Comparison of ENCODE assay signal across 21 cellular contexts in the genomic region with DNA sequence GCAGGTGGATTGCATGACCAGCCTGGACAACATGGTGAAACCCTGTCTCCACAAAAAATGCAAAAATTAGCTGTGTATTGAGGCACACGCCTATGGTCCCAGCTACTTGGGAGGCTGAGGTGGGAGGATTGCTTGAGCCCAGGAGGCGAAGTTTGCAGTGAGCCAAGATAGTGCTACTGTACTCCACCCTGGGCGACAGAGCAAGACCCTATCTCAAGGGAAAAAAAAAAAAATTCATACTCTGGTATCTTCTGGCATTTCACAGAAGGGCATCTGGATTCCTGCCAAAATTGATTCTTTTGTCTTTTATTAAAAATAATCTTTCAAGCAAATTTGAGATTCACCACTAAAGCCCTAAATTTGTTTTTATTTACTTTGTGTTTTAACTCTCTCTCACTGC. TPM values are rescaled to one million over a fixed set of nuclear protein-coding genes. Genes with fewer than 3 reads are reported as not detected.
DNase-seq lines count a peak whose midpoint lies in the region; ATAC-seq and TF ChIP-seq lines count a peak whose summit lies in the region.
"Had no signal": no experiment of that assay in that cellular context is flagged by ENCODE, and none has a peak within 500 bp of the region (broad histone marks: within the 10 kb centered on the region; RNA-seq: fewer than 3 reads in every experiment).

No MANE protein-coding gene starts in this region.

- H3K4me2 ChIP-seq in H9 (ENCODE audit: insufficient read depth, insufficient read length, low read length) (no peak overlapping the region), trophoblast cell (ENCODE audit: low read length) (no peak overlapping the region)

- no peak overlapping the region for H2BK120ac ChIP-seq in H9 (ENCODE audit: low read depth, low read length, poor library complexity, severe bottlenecking)
- no peak overlapping the region for H2BK120ac ChIP-seq in trophoblast cell (ENCODE audit: insufficient read depth, low read length, poor library complexity)

- H4K91ac ChIP-seq in H9 (ENCODE audit: insufficient read length, low read depth, low read length) (no peak overlapping the region), trophoblast cell (ENCODE audit: low read depth, low read length) (no peak overlapping the region)

- TF ChIP-seq CTCF in A673 (conservative IDR thresholded peaks at IDR 0.05; ENCODE audit: low read depth, low read length): no peak
- TF ChIP-seq CTCF in H9 (conservative IDR thresholded peaks at IDR 0.05): no peak
- TF ChIP-seq CTCF in endodermal cell (conservative IDR thresholded peaks at IDR 0.05): no peak
- no peak for TF ChIP-seq CTCF in suprapubic skin (IDR thresholded peaks at IDR 0.05)
- TF ChIP-seq CTCF in GM20000 (IDR thresholded peaks at IDR 0.05; ENCODE audit: extremely low read depth, missing control alignments): no peak

- no peaks in the 10 kb centered on the region for H3K27me3 Mint-ChIP-seq in H9 (ENCODE audit: low read depth)
- H3K27me3 Mint-ChIP-seq in endodermal cell (ENCODE audit: insufficient read depth): no peaks in the 10 kb centered on the region
- H3K27me3 Mint-ChIP-seq: activated CD4-positive, alpha-beta T cell treated with anti-CD3 and anti-CD28 coated beads, Interleukin-2, amount 10 ng/mL, durations not matched to agents 24 days and 14 days; activated naive CD8-positive, alpha-beta T cell treated with anti-CD3 and anti-CD28 coated beads for 36 hours had no signal

- TF ChIP-seq EP300 in suprapubic skin (IDR thresholded peaks at IDR 0.05): no peak

- H3K23ac ChIP-seq in H9 (ENCODE audit: insufficient read length, low read depth, low read length): no peak overlapping the region
- no peak overlapping the region for H3K23ac ChIP-seq in trophoblast cell (ENCODE audit: low read length)

- no CpG with 5 or more reads among the region's 3 CpGs for WGBS in H9 (ENCODE audit: extremely low coverage, insufficient read length, low lambda C conversion rate)
- 98 to 100% methylated on average over 1 to 3 of the region's 3 CpGs for WGBS in endodermal cell (ENCODE audit: insufficient coverage in 1 of 2, insufficient read length in 1 of 2), 2 experiments
- no CpG with 5 or more reads among the region's 3 CpGs for WGBS in trophoblast cell (ENCODE audit: extremely low coverage, insufficient coverage, insufficient read length)
- WGBS in suprapubic skin: 72% methylated on average over 3 of the region's 3 CpGs

- intact Hi-C loops in A673 (cut with micrococcal nuclease; ENCODE audit: unreplicated experiment): no loop called here

- POLR2A ChIA-PET in A673 (lab: Charles Lee; ENCODE audit: low non-redundant PET): interaction anchor here (0.8 kb wide), 1 partner anchor 12 kb away, joined by 5 read pairs; no protein-coding TSS in a partner anchor

- H3K23me2 ChIP-seq in H9 (ENCODE audit: insufficient read length, low read depth, low read length, poor library complexity, severe bottlenecking): no peaks in the 10 kb centered on the region

- H2AFZ ChIP-seq in H9 (ENCODE audit: low read length) (no peak overlapping the region), trophoblast cell (ENCODE audit: insufficient read depth, low read length, poor library complexity) (no peak overlapping the region)

- H3K27ac ChIP-seq in A673 (ENCODE audit: low read depth, low read length, poor library complexity, severe bottlenecking): peak overlapping the region; percentile 70
- H3K27ac ChIP-seq in H9 (ENCODE audit: insufficient read length, low read depth, low read length): no peak overlapping the region
- H3K27ac ChIP-seq in endodermal cell (ENCODE audit: low read depth, low read length): no peak overlapping the region
- H3K27ac ChIP-seq in trophoblast cell (ENCODE audit: low read depth, low read length): no peak overlapping the region
- H3K27ac ChIP-seq in suprapubic skin: no peak overlapping the region
- H3K27ac ChIP-seq: colonic mucosa had no signal

- CTCF ChIA-PET in A673 (lab: Charles Lee): no interaction called here

- no peak overlapping the region for H4K5ac ChIP-seq in H9 (ENCODE audit: insufficient read length, low read depth, low read length)

- no peak overlapping the region for H3K4ac ChIP-seq in H9 (ENCODE audit: low read depth, low read length)
- peak overlapping the region; percentile 43 for H3K4ac ChIP-seq in trophoblast cell (ENCODE audit: low read depth, low read length)

- no peak for TF ChIP-seq POLR2A in suprapubic skin (IDR thresholded peaks at IDR 0.05)

- H2BK15ac ChIP-seq in H9 (ENCODE audit: low read depth, low read length): no peak overlapping the region

- no TSS peak for BruUV-seq in A673 (replicated peaks; lab: Mats Ljungman, UMichigan)

- H2BK12ac ChIP-seq in H9 (ENCODE audit: insufficient read length, low read depth, low read length) (no peak overlapping the region), trophoblast cell (ENCODE audit: low read length) (no peak overlapping the region)

- H3K4me3 ChIP-seq in A673 (ENCODE audit: low read depth, low read length, poor library complexity, severe bottlenecking) (no peak overlapping the region), endodermal cell (ENCODE audit: low read length) (no peak overlapping the region), trophoblast cell (ENCODE audit: low read depth, low read length) (no peak overlapping the region), suprapubic skin (no peak overlapping the region)
- H3K4me3 ChIP-seq: body of pancreas, colonic mucosa had no signal

- H4K8ac ChIP-seq in H9 (replicated peaks; ENCODE audit: insufficient read length, low read depth, low read length) (no peak overlapping the region), trophoblast cell (ENCODE audit: low read depth, low read length) (no peak overlapping the region)

- peaks cover 10% of the 10 kb centered on the region for H3K79me1 ChIP-seq in H9 (ENCODE audit: insufficient read depth, low read depth, low read length, poor library complexity, severe bottlenecking)
- H3K79me1 ChIP-seq in trophoblast cell (ENCODE audit: low read length): no peaks in the 10 kb centered on the region

- H2AK5ac ChIP-seq in H9 (ENCODE audit: insufficient read length, low read length) (no peak overlapping the region), trophoblast cell (ENCODE audit: low read length) (no peak overlapping the region)

- no peaks in the 10 kb centered on the region for H3K36me3 ChIP-seq in A673 (ENCODE audit: insufficient read depth, low read length, poor library complexity, severe bottlenecking)
- H3K36me3 ChIP-seq in endodermal cell (ENCODE audit: control insufficient read depth, insufficient read depth, low read length): peaks cover 10% of the 10 kb centered on the region
- peaks cover 0 to 8% of the 10 kb centered on the region in 2 experiments for H3K36me3 ChIP-seq in trophoblast cell (ENCODE audit: control insufficient read depth in 1 of 2, insufficient read depth in 2 of 2, low read length in 2 of 2)
- H3K36me3 ChIP-seq in suprapubic skin: no peaks in the 10 kb centered on the region
- H3K36me3 ChIP-seq: colonic mucosa had no signal

- no peak overlapping the region for H3K4me3 Mint-ChIP-seq in H9
- H3K4me3 Mint-ChIP-seq in endodermal cell: no peak overlapping the region
- H3K4me3 Mint-ChIP-seq: activated CD4-positive, alpha-beta T cell treated with anti-CD3 and anti-CD28 coated beads, Interleukin-2, amount 10 ng/mL, durations not matched to agents 24 days and 14 days; activated naive CD8-positive, alpha-beta T cell treated with anti-CD3 and anti-CD28 coated beads for 36 hours; CD8-positive, alpha-beta T cell; immature natural killer cell had no signal

- no peak for DNase-seq in A673 (ENCODE audit: low spot score)
- DNase-seq in H9: no peak
- DNase-seq in endodermal cell: no peak
- no peak for DNase-seq in trophoblast cell
- no peak for DNase-seq in suprapubic skin (ENCODE audit: low spot score in 2 of 2)
- no peak for DNase-seq in GM20000 (ENCODE audit: low spot score)
- DNase-seq: activated CD4-positive, alpha-beta T cell treated with anti-CD3 and anti-CD28 coated beads, Interleukin-2, amount 10 ng/mL, durations not matched to agents 24 days and 14 days; activated naive CD8-positive, alpha-beta T cell treated with anti-CD3 and anti-CD28 coated beads for 36 hours; body of pancreas; CD8-positive, alpha-beta T cell; colonic mucosa; DMS53; H7; head of caudate nucleus; immature natural killer cell; NCI-H1417 treated with DMSO at 0.1 percent for 48 hours; NCI-H69; occipital lobe; SHP77 treated with DMSO at 0.1 percent for 48 hours had no signal

- H3K27ac Mint-ChIP-seq in H9 (peak overlapping the region in 2 of 3 experiments; percentile 55 to 85; a peak in 3 of 7 replicates), endodermal cell (peak overlapping the region; percentile 4)
- H3K27ac Mint-ChIP-seq: activated CD4-positive, alpha-beta T cell treated with anti-CD3 and anti-CD28 coated beads, Interleukin-2, amount 10 ng/mL, durations not matched to agents 24 days and 14 days; activated naive CD8-positive, alpha-beta T cell treated with anti-CD3 and anti-CD28 coated beads for 36 hours; activated T-helper 2 cell treated with anti-CD3 and anti-CD28 coated beads, Interferon-gamma antibody, Interleukin-2, Interleukin-4, amounts not matched to agents 10 μg/mL and 5 μg/mL and 100 μg/mL, durations not matched to agents 14 hours and 24 hours and 36 hours; CD8-positive, alpha-beta T cell; immature natural killer cell had no signal

- H4K12ac ChIP-seq in trophoblast cell (ENCODE audit: low read depth, low read length): no peak overlapping the region

- H4K20me1 ChIP-seq in H9 (ENCODE audit: control insufficient read depth, insufficient read depth, insufficient read length): no peaks in the 10 kb centered on the region

- peaks cover 0 to 5% (median 0%) of the 10 kb centered on the region in 3 experiments; a peak in 2 of 7 replicates for H3K36me3 Mint-ChIP-seq in H9 (ENCODE audit: insufficient read depth in 1 of 3, low read depth in 3 of 3)
- peaks cover 4% of the 10 kb centered on the region for H3K36me3 Mint-ChIP-seq in endodermal cell (ENCODE audit: low read depth)
- H3K36me3 Mint-ChIP-seq: activated naive CD8-positive, alpha-beta T cell treated with anti-CD3 and anti-CD28 coated beads for 36 hours; CD8-positive, alpha-beta T cell; immature natural killer cell had no signal

- peaks cover 53% of the 10 kb centered on the region for H3K4me1 ChIP-seq in A673 (ENCODE audit: insufficient read depth, low read length, poor library complexity, severe bottlenecking)
- no peaks in the 10 kb centered on the region for H3K4me1 ChIP-seq in H9 (ENCODE audit: insufficient read depth, low read length)
- H3K4me1 ChIP-seq in endodermal cell (ENCODE audit: control insufficient read depth, insufficient read depth, low read length): peaks cover 6% of the 10 kb centered on the region
- H3K4me1 ChIP-seq in trophoblast cell (ENCODE audit: control insufficient read depth in 1 of 2, insufficient read depth in 2 of 2, low read length in 2 of 2): peaks cover 2 to 3% of the 10 kb centered on the region in 2 experiments
- H3K4me1 ChIP-seq in suprapubic skin: peaks cover 23% of the 10 kb centered on the region
- H3K4me1 ChIP-seq: colonic mucosa had no signal

- H2BK5ac ChIP-seq in H9 (ENCODE audit: insufficient read length, low read length): no peak overlapping the region
- no peak overlapping the region for H2BK5ac ChIP-seq in trophoblast cell (ENCODE audit: low read depth, low read length, poor library complexity)

- ATAC-seq in HG03175 (IDR thresholded peaks at IDR 0.05; ENCODE audit: unreplicated experiment): no peak
- ATAC-seq: body of pancreas; CD8-positive, alpha-beta T cell had no signal

- no peak overlapping the region for H2BK20ac ChIP-seq in H9 (ENCODE audit: low read depth, low read length, poor library complexity, severe bottlenecking)

- no peaks in the 10 kb centered on the region for H3K9me3 Mint-ChIP-seq in H9
- no peaks in the 10 kb centered on the region for H3K9me3 Mint-ChIP-seq in endodermal cell
- H3K9me3 Mint-ChIP-seq: activated CD4-positive, alpha-beta T cell treated with anti-CD3 and anti-CD28 coated beads, Interleukin-2, amount 10 ng/mL, durations not matched to agents 24 days and 14 days; activated naive CD8-positive, alpha-beta T cell treated with anti-CD3 and anti-CD28 coated beads for 36 hours; activated T-helper 2 cell treated with anti-CD3 and anti-CD28 coated beads, Interferon-gamma antibody, Interleukin-2, Interleukin-4, amounts not matched to agents 10 μg/mL and 5 μg/mL and 100 μg/mL, durations not matched to agents 14 hours and 24 hours and 36 hours; CD8-positive, alpha-beta T cell; immature natural killer cell had no signal

- H3K9me3 ChIP-seq in A673 (ENCODE audit: low read depth, low read length, poor library complexity, severe bottlenecking) (no peaks in the 10 kb centered on the region), H9 (ENCODE audit: control insufficient read depth, low read depth, low read length) (no peaks in the 10 kb centered on the region), endodermal cell (ENCODE audit: control insufficient read depth, low read length) (no peaks in the 10 kb centered on the region), trophoblast cell (ENCODE audit: insufficient read depth, low read depth, low read length) (no peaks in the 10 kb centered on the region), suprapubic skin (no peaks in the 10 kb centered on the region)
- H3K9me3 ChIP-seq: body of pancreas, colonic mucosa had no signal

- no peak overlapping the region for H3K9ac ChIP-seq in H9 (ENCODE audit: extremely low read depth, insufficient read length, low read length)
- no peak overlapping the region for H3K9ac ChIP-seq in endodermal cell (ENCODE audit: extremely low read depth, low read length, poor library complexity, severe bottlenecking)
- H3K9ac ChIP-seq in trophoblast cell (ENCODE audit: low read length): no peak overlapping the region

- peaks cover 56% of the 10 kb centered on the region for H3K79me2 ChIP-seq in H9 (ENCODE audit: insufficient read depth, low read length)
- H3K79me2 ChIP-seq in trophoblast cell (ENCODE audit: control insufficient read depth, insufficient read depth, low read length, poor library complexity): peaks cover 14% of the 10 kb centered on the region

- no peak overlapping the region for H3K56ac ChIP-seq in H9 (ENCODE audit: insufficient read length, low read depth, low read length)

- H3K27me3 ChIP-seq in A673 (replicated peaks; ENCODE audit: insufficient read depth, low read depth, low read length, poor library complexity): no peaks in the 10 kb centered on the region
- no peaks in the 10 kb centered on the region for H3K27me3 ChIP-seq in H9 (ENCODE audit: insufficient read depth, low read length)
- H3K27me3 ChIP-seq in endodermal cell (ENCODE audit: control insufficient read depth, insufficient read depth, low read length, poor library complexity, severe bottlenecking): no peaks in the 10 kb centered on the region
- no peaks in the 10 kb centered on the region for H3K27me3 ChIP-seq in trophoblast cell (ENCODE audit: insufficient read depth, low read length)
- H3K27me3 ChIP-seq in suprapubic skin: no peaks in the 10 kb centered on the region
- H3K27me3 ChIP-seq: body of pancreas, colonic mucosa had no signal

- peaks cover 13% of the 10 kb centered on the region in 2 experiments for H3K4me1 Mint-ChIP-seq in H9
- H3K4me1 Mint-ChIP-seq in endodermal cell: peaks cover 16% of the 10 kb centered on the region
- H3K4me1 Mint-ChIP-seq: immature natural killer cell had no signal

- H3T11ph ChIP-seq in H9 (ENCODE audit: low read length): no peak overlapping the region

- H3K18ac ChIP-seq in H9 (ENCODE audit: insufficient read length, low read depth, low read length) (no peak overlapping the region), trophoblast cell (ENCODE audit: low read length) (no peak overlapping the region)

- H3K14ac ChIP-seq in H9 (ENCODE audit: insufficient read depth, low read length) (no peak overlapping the region), trophoblast cell (ENCODE audit: low read length) (no peak overlapping the region)

RNA-seq across cellular contexts. Expression of a gene that starts 19.2 kb away (rescaled TPM):
- total RNA-seq in A673 (2021) (207 and 209 TPM in 2 replicates), H9 (2021) (230 and 240 TPM in 2 replicates), endodermal cell (100 to 1,000 TPM; 119 to 146 TPM), suprapubic skin (10 to 100 TPM; 50.1 to 76.3 (median 71.4) TPM)
- polyA plus RNA-seq in endodermal cell (2013, experiment 1 of 2): 182 TPM
- 170 TPM for polyA plus RNA-seq in endodermal cell (2013, experiment 2 of 2)
- polyA plus RNA-seq in trophoblast cell (2013): 204 and 206 TPM in 2 replicates
